33 cellular contexts compared by ENCODE assay signal in genomic region chr5:133132717-133133116, GRCh38.
"Had no signal": no experiment of that assay in that cellular context is flagged by ENCODE, and none has a peak within 500 bp of the region (broad histone marks: within the 10 kb centered on the region; RNA-seq: fewer than 3 reads in every experiment).

No MANE protein-coding gene starts in this region.

- H3K4me3 ChIP-seq: MG63, PC-9, SJCRH30, SK-N-MC had no signal

- H3K4me2 ChIP-seq: PC-9 had no signal

- H3K27ac ChIP-seq: PC-9, RWPE1, SJCRH30, SK-N-MC had no signal

- H2AFZ ChIP-seq: PC-9 had no signal

- H3K4me1 ChIP-seq: SJCRH30 had no signal

- H3K36me3 ChIP-seq: MG63, SJCRH30 had no signal

- DNase-seq: Kasumi-1, KG1, MG63, NCI-H1048, NCI-H1092 treated with DMSO at 0.1 percent for 48 hours, NCI-H1105 treated with DMSO at 0.1 percent for 48 hours, NCI-H1417, NCI-H1436, NCI-H146, NCI-H1694, NCI-H187, NCI-H1930, NCI-H2029 treated with DMSO at 0.1 percent for 48 hours, NCI-H2081 treated with DMSO at 0.1 percent for 48 hours, NCI-H2107, NCI-H2171, NCI-H226, NCI-H446 treated with DMSO at 0.1 percent for 48 hours, NCI-H510A, NCI-H524, NCI-H526, NCI-H69, NCI-H748 treated with DMSO at 0.1 percent for 48 hours, NCI-H82, PC-9, Right ventricle myocardium superior, SHP77 treated with DMSO at 0.1 percent for 48 hours, SJCRH30, T-helper 1 cell had no signal

- H3K9me3 ChIP-seq: SJCRH30 had no signal

- H3K27me3 ChIP-seq: SJCRH30 had no signal

- ATAC-seq: Panc1, SK-N-SH treated with all-trans-retinoic acid at 6 μM for 48 hours had no signal
